Comparison of ENCODE assay signal across 20 cellular contexts in the genomic region with DNA sequence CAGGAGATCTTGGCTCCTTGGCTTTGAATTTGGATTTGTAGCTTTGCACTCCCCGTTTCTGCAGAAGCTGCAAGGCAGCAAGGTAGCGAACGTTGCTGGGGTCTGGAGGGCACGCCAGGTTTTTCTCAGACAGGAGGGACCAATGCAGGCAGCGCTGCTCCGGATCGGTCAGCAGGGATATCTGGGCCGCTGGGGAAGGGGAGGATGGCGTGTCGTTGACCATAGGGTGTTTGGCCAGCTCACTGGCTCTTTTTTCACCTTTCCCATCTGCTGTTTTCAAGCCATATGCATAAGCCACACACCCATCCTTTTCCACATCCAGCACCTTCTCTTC. TPM values are rescaled to one million over a fixed set of nuclear protein-coding genes. Genes with fewer than 3 reads are reported as not detected.
DNase-seq lines count a peak whose midpoint lies in the region; TF ChIP-seq lines count a peak whose summit lies in the region.
"Had no signal": no experiment of that assay in that cellular context is flagged by ENCODE, and none has a peak within 500 bp of the region (broad histone marks: within the 10 kb centered on the region; RNA-seq: fewer than 3 reads in every experiment).

No MANE protein-coding gene starts in this region.

- no CpG with 5 or more reads among the region's 10 CpGs for WGBS in H9 (ENCODE audit: extremely low coverage, insufficient read length, low lambda C conversion rate)
- 70 to 82% (median 76%) methylated on average over 10 of the region's 10 CpGs for WGBS in ovary, 3 donors

- no peaks in the 10 kb centered on the region; the same call in 1 of the 2 replicates for H3K27me3 Mint-ChIP-seq in H9 (ENCODE audit: low read depth)
- no peaks in the 10 kb centered on the region for H3K27me3 Mint-ChIP-seq in neural progenitor cell (ENCODE audit: insufficient read depth, low read depth)
- H3K27me3 Mint-ChIP-seq in activated T-helper 1 cell treated with anti-CD3 and anti-CD28 coated beads, Interleukin-12 subunit alpha, Interleukin-12 subunit beta, Interleukin-2, Interleukin-4 antibody, amounts not matched to agents 30 ng/mL and 10 ng/mL and 1 ng/mL, durations not matched to agents 14 hours and 24 hours and 36 hours (ENCODE audit: insufficient read depth), result no peaks in the 10 kb centered on the region
- H3K27me3 Mint-ChIP-seq: CD8-positive, alpha-beta memory T cell had no signal

- H3K9ac ChIP-seq in BLaER1 treated with 17β-estradiol and CSF1 and Interleukin-3, amounts not matched to agents 10 nM and 100 nM, result no peak overlapping the region
- no peak overlapping the region for H3K9ac ChIP-seq in H9 (ENCODE audit: extremely low read depth, insufficient read length, low read length)
- no peak overlapping the region for H3K9ac ChIP-seq in neural progenitor cell
- H3K9ac ChIP-seq: GM23248 had no signal

- peak overlapping the region in 9 of 11 experiments; percentile 33 to 76 (median 62); a peak in 17 of 22 replicates for H3K4me2 ChIP-seq in BLaER1 treated with 17β-estradiol and CSF1 and Interleukin-3, amounts not matched to agents 10 nM and 100 nM
- H3K4me2 ChIP-seq in H9 (ENCODE audit: insufficient read depth, insufficient read length, low read length), result no peak overlapping the region
- H3K4me2 ChIP-seq in neural progenitor cell, result no peak overlapping the region

- H3K27me3 ChIP-seq in BLaER1 treated with 17β-estradiol and CSF1 and Interleukin-3, amounts not matched to agents 10 nM and 100 nM, result no peaks in the 10 kb centered on the region
- H3K27me3 ChIP-seq in H9 (ENCODE audit: insufficient read depth, low read length) (no peaks in the 10 kb centered on the region), neural progenitor cell (no peaks in the 10 kb centered on the region), ovary (no peaks in the 10 kb centered on the region)

- TF ChIP-seq EP300 in ovary (IDR thresholded peaks at IDR 0.05), result no peak

- H3K23me2 ChIP-seq in H9 (ENCODE audit: insufficient read length, low read depth, low read length, poor library complexity, severe bottlenecking), result no peaks in the 10 kb centered on the region

- no peak for TF ChIP-seq POLR2A in ovary (IDR thresholded peaks at IDR 0.05)

- H2AK5ac ChIP-seq in H9 (ENCODE audit: insufficient read length, low read length), result no peak overlapping the region

- no peak overlapping the region for H3K4me3 ChIP-seq in BLaER1 treated with 17β-estradiol and CSF1 and Interleukin-3, amounts not matched to agents 10 nM and 100 nM
- H3K4me3 ChIP-seq in neural progenitor cell, result no peak overlapping the region
- no peak overlapping the region for H3K4me3 ChIP-seq in ovary
- H3K4me3 ChIP-seq: GM23248 had no signal

- no peak overlapping the region for H3K4ac ChIP-seq in H9 (ENCODE audit: low read depth, low read length)

- no peaks in the 10 kb centered on the region for H3K36me3 Mint-ChIP-seq in H9 (ENCODE audit: insufficient read depth in 1 of 3, low read depth in 3 of 3)
- peaks cover 4% of the 10 kb centered on the region for H3K36me3 Mint-ChIP-seq in neural progenitor cell
- no peaks in the 10 kb centered on the region for H3K36me3 Mint-ChIP-seq in activated T-helper 1 cell treated with anti-CD3 and anti-CD28 coated beads, Interleukin-12 subunit alpha, Interleukin-12 subunit beta, Interleukin-2, Interleukin-4 antibody, amounts not matched to agents 30 ng/mL and 10 ng/mL and 1 ng/mL, durations not matched to agents 14 hours and 24 hours and 36 hours (ENCODE audit: low read depth)
- H3K36me3 Mint-ChIP-seq: CD4-positive, CD25-positive, alpha-beta regulatory T cell; CD8-positive, alpha-beta memory T cell had no signal

- no peak overlapping the region for H3K23ac ChIP-seq in H9 (ENCODE audit: insufficient read length, low read depth, low read length)

- H3K18ac ChIP-seq in H9 (ENCODE audit: insufficient read length, low read depth, low read length), result no peak overlapping the region

- no peaks in the 10 kb centered on the region for H3K36me3 ChIP-seq in BLaER1 treated with 17β-estradiol and CSF1 and Interleukin-3, amounts not matched to agents 10 nM and 100 nM
- no peaks in the 10 kb centered on the region for H3K36me3 ChIP-seq in neural progenitor cell
- H3K36me3 ChIP-seq in ovary, result no peaks in the 10 kb centered on the region

- H4K5ac ChIP-seq in H9 (ENCODE audit: insufficient read length, low read depth, low read length), result no peak overlapping the region

- no peak overlapping the region for H3K27ac ChIP-seq in BLaER1 treated with 17β-estradiol and CSF1 and Interleukin-3, amounts not matched to agents 10 nM and 100 nM
- no peak overlapping the region for H3K27ac ChIP-seq in H9 (ENCODE audit: insufficient read length, low read depth, low read length)
- peak overlapping the region; percentile 17 for H3K27ac ChIP-seq in neural progenitor cell
- H3K27ac ChIP-seq in ovary, result no peak overlapping the region
- H3K27ac ChIP-seq: GM23248, HL-60 had no signal

- no peak for TF ChIP-seq CTCF in H9 (conservative IDR thresholded peaks at IDR 0.05)
- TF ChIP-seq CTCF in neural progenitor cell (IDR thresholded peaks at IDR 0.05), result no peak
- no peak for TF ChIP-seq CTCF in ovary (IDR thresholded peaks at IDR 0.05)

- peaks cover 0 to 26% (median 19%) of the 10 kb centered on the region in 10 experiments; a peak in 15 of 20 replicates for H3K4me1 ChIP-seq in BLaER1 treated with 17β-estradiol and CSF1 and Interleukin-3, amounts not matched to agents 10 nM and 100 nM
- H3K4me1 ChIP-seq in H9 (ENCODE audit: insufficient read depth, low read length), result no peaks in the 10 kb centered on the region; the same call in 1 of the 2 replicates
- H3K4me1 ChIP-seq in neural progenitor cell, result peaks cover 14% of the 10 kb centered on the region
- no peaks in the 10 kb centered on the region for H3K4me1 ChIP-seq in ovary (ENCODE audit: insufficient read depth)

- no peak overlapping the region for H2BK5ac ChIP-seq in H9 (ENCODE audit: insufficient read length, low read length)

- DNase-seq in H9, result no peak
- DNase-seq in cerebellum (ENCODE audit: low spot score), result peak; percentile 33
- DNase-seq in neural progenitor cell (ENCODE audit: low spot score), result no peak
- DNase-seq in ovary, result no peak
- DNase-seq in RKO (ENCODE audit: low spot score), result no peak
- no peak for DNase-seq in activated CD4-positive, CD25-positive, alpha-beta regulatory T cell (lab: John Stamatoyannopoulos, UW)
- DNase-seq in activated T-helper 1 cell treated with anti-CD3 and anti-CD28 coated beads, Interleukin-12 subunit alpha, Interleukin-12 subunit beta, Interleukin-2, Interleukin-4 antibody, amounts not matched to agents 30 ng/mL and 10 ng/mL and 1 ng/mL, durations not matched to agents 14 hours and 24 hours and 36 hours (ENCODE audit: low spot score), result no peak
- DNase-seq: 8988T; CD4-positive, CD25-positive, alpha-beta regulatory T cell; CD8-positive, alpha-beta memory T cell; COR-L47; DMS 273 treated with DMSO at 0.1 percent for 48 hours; DMS53; DND-41; EL; GM23248; HCEC 1CT had no signal

- no peak overlapping the region for H2BK120ac ChIP-seq in H9 (ENCODE audit: low read depth, low read length, poor library complexity, severe bottlenecking)

- H2BK15ac ChIP-seq in H9 (ENCODE audit: low read depth, low read length), result no peak overlapping the region

- no peak overlapping the region for H2BK12ac ChIP-seq in H9 (ENCODE audit: insufficient read length, low read depth, low read length)

- no peak overlapping the region for H3T11ph ChIP-seq in H9 (ENCODE audit: low read length)

- H2AFZ ChIP-seq in H9 (ENCODE audit: low read length), result no peak overlapping the region
- no peak overlapping the region for H2AFZ ChIP-seq in neural progenitor cell (replicated peaks)
- H2AFZ ChIP-seq: GM23248 had no signal

- H3K79me2 ChIP-seq in H9 (ENCODE audit: insufficient read depth, low read length) (no peaks in the 10 kb centered on the region), neural progenitor cell (ENCODE audit: low read depth) (no peaks in the 10 kb centered on the region)

- no peak overlapping the region for H3K56ac ChIP-seq in H9 (ENCODE audit: insufficient read length, low read depth, low read length)

- H4K20me1 ChIP-seq in BLaER1 treated with 17β-estradiol and CSF1 and Interleukin-3, amounts not matched to agents 10 nM and 100 nM, result no peaks in the 10 kb centered on the region
- no peaks in the 10 kb centered on the region for H4K20me1 ChIP-seq in H9 (ENCODE audit: control insufficient read depth, insufficient read depth, insufficient read length)
- H4K20me1 ChIP-seq in neural progenitor cell (ENCODE audit: low read depth), result no peaks in the 10 kb centered on the region

- H3K9me3 ChIP-seq in BLaER1 treated with 17β-estradiol and CSF1 and Interleukin-3, amounts not matched to agents 10 nM and 100 nM (replicated peaks in 1 of 11), result no peaks in the 10 kb centered on the region
- H3K9me3 ChIP-seq in H9 (ENCODE audit: control insufficient read depth, low read depth, low read length) (no peaks in the 10 kb centered on the region), neural progenitor cell (ENCODE audit: low read depth) (no peaks in the 10 kb centered on the region), ovary (no peaks in the 10 kb centered on the region)

- H3K27ac Mint-ChIP-seq in H9 (peak overlapping the region in 2 of 3 experiments; percentile 37 to 57; a peak in 2 of 7 replicates), neural progenitor cell (no peak overlapping the region)
- H3K27ac Mint-ChIP-seq in activated T-helper 1 cell treated with anti-CD3 and anti-CD28 coated beads, Interleukin-12 subunit alpha, Interleukin-12 subunit beta, Interleukin-2, Interleukin-4 antibody, amounts not matched to agents 30 ng/mL and 10 ng/mL and 1 ng/mL, durations not matched to agents 14 hours and 24 hours and 36 hours, result no peak overlapping the region
- H3K27ac Mint-ChIP-seq: CD4-positive, CD25-positive, alpha-beta regulatory T cell; CD8-positive, alpha-beta memory T cell had no signal

- peaks cover 12 to 19% of the 10 kb centered on the region in 2 experiments for H3K4me1 Mint-ChIP-seq in H9
- peaks cover 18% of the 10 kb centered on the region for H3K4me1 Mint-ChIP-seq in neural progenitor cell
- no peaks in the 10 kb centered on the region for H3K4me1 Mint-ChIP-seq in activated T-helper 1 cell treated with anti-CD3 and anti-CD28 coated beads, Interleukin-12 subunit alpha, Interleukin-12 subunit beta, Interleukin-2, Interleukin-4 antibody, amounts not matched to agents 30 ng/mL and 10 ng/mL and 1 ng/mL, durations not matched to agents 14 hours and 24 hours and 36 hours (ENCODE audit: low read depth)
- H3K4me1 Mint-ChIP-seq: CD8-positive, alpha-beta memory T cell had no signal

- no peak overlapping the region for H3K14ac ChIP-seq in H9 (ENCODE audit: insufficient read depth, low read length)

- H4K91ac ChIP-seq in H9 (ENCODE audit: insufficient read length, low read depth, low read length), result no peak overlapping the region

- H2BK20ac ChIP-seq in H9 (ENCODE audit: low read depth, low read length, poor library complexity, severe bottlenecking), result no peak overlapping the region

- no peaks in the 10 kb centered on the region for H3F3A ChIP-seq in neural progenitor cell (ENCODE audit: low read depth)

- intact Hi-C loops in ovary (cut with DNase I), result no loop called here
- intact Hi-C loops in activated T-helper 1 cell treated with anti-CD3 and anti-CD28 coated beads, Interleukin-12 subunit alpha, Interleukin-12 subunit beta, Interleukin-2, Interleukin-4 antibody, amounts not matched to agents 30 ng/mL and 10 ng/mL and 1 ng/mL, durations not matched to agents 14 hours and 24 hours and 36 hours (cut with micrococcal nuclease), result no loop called here

- H3K79me1 ChIP-seq in H9 (ENCODE audit: insufficient read depth, low read depth, low read length, poor library complexity, severe bottlenecking), result no peaks in the 10 kb centered on the region

- H3K9me3 Mint-ChIP-seq in H9, result no peaks in the 10 kb centered on the region
- H3K9me3 Mint-ChIP-seq in neural progenitor cell, result no peaks in the 10 kb centered on the region
- H3K9me3 Mint-ChIP-seq in activated T-helper 1 cell treated with anti-CD3 and anti-CD28 coated beads, Interleukin-12 subunit alpha, Interleukin-12 subunit beta, Interleukin-2, Interleukin-4 antibody, amounts not matched to agents 30 ng/mL and 10 ng/mL and 1 ng/mL, durations not matched to agents 14 hours and 24 hours and 36 hours, result no peaks in the 10 kb centered on the region
- H3K9me3 Mint-ChIP-seq: CD8-positive, alpha-beta memory T cell had no signal

- H3K4me3 Mint-ChIP-seq in H9 (no peak overlapping the region), neural progenitor cell (no peak overlapping the region)
- no peak overlapping the region for H3K4me3 Mint-ChIP-seq in activated T-helper 1 cell treated with anti-CD3 and anti-CD28 coated beads, Interleukin-12 subunit alpha, Interleukin-12 subunit beta, Interleukin-2, Interleukin-4 antibody, amounts not matched to agents 30 ng/mL and 10 ng/mL and 1 ng/mL, durations not matched to agents 14 hours and 24 hours and 36 hours
- H3K4me3 Mint-ChIP-seq: CD4-positive, CD25-positive, alpha-beta regulatory T cell; CD8-positive, alpha-beta memory T cell had no signal

- no peak overlapping the region for H4K8ac ChIP-seq in H9 (replicated peaks; ENCODE audit: insufficient read length, low read depth, low read length)

RNA-seq across cellular contexts. Expression of a gene that starts 15.8 kb away (rescaled TPM):
- 0.86 and 2.0 TPM in 2 replicates for total RNA-seq in H9 (2021)
- 2.0 TPM for total RNA-seq in cerebellum
- 1.7 and 2.5 TPM in 2 replicates for total RNA-seq in neural progenitor cell (ENCODE audit: low replicate concordance)
- total RNA-seq in ovary, result 1 to 10 TPM in 4 of 7 donors, under 1 TPM in 2, not detected in 1; 0.36 to 3.8 (median 1.1) TPM
- polyA plus RNA-seq in ovary, result under 1 TPM; 0.37 to 0.44 TPM
- 0.32 and 0.41 TPM in 2 replicates for total RNA-seq in activated T-helper 1 cell treated with anti-CD3 and anti-CD28 coated beads, Interleukin-12 subunit alpha, Interleukin-12 subunit beta, Interleukin-2, Interleukin-4 antibody, amounts not matched to agents 30 ng/mL and 10 ng/mL and 1 ng/mL, durations not matched to agents 14 hours and 24 hours and 36 hours
- total RNA-seq: CD4-positive, CD25-positive, alpha-beta regulatory T cell; HT1080 had no signal

RNA-seq across cellular contexts. Expression of a gene that starts 25.6 kb away (rescaled TPM):
- total RNA-seq in H9 (2021), result 56.5 and 66.6 TPM in 2 replicates
- total RNA-seq in cerebellum, result 47.4 TPM
- 73.5 and 95.0 TPM in 2 replicates for total RNA-seq in neural progenitor cell (ENCODE audit: low replicate concordance)
- 10 to 100 TPM; 19.2 to 35.0 (median 33.8) TPM for total RNA-seq in ovary
- 10 to 100 TPM; 15.6 to 39.5 TPM for polyA plus RNA-seq in ovary
- 31.2 and 32.3 TPM in 2 replicates for total RNA-seq in activated T-helper 1 cell treated with anti-CD3 and anti-CD28 coated beads, Interleukin-12 subunit alpha, Interleukin-12 subunit beta, Interleukin-2, Interleukin-4 antibody, amounts not matched to agents 30 ng/mL and 10 ng/mL and 1 ng/mL, durations not matched to agents 14 hours and 24 hours and 36 hours

RNA-seq across cellular contexts. Expression of a gene that starts 34.9 kb away (rescaled TPM):
- total RNA-seq in H9 (2021) (85.9 and 87.4 TPM in 2 replicates), cerebellum (23.2 TPM), neural progenitor cell (ENCODE audit: low replicate concordance) (126 and 235 TPM in 2 replicates), ovary (10 to 100 TPM; 13.7 to 45.0 (median 26.2) TPM)
- 10 to 100 TPM; 24.6 to 38.6 TPM for polyA plus RNA-seq in ovary
- 16.5 and 19.1 TPM in 2 replicates for total RNA-seq in activated T-helper 1 cell treated with anti-CD3 and anti-CD28 coated beads, Interleukin-12 subunit alpha, Interleukin-12 subunit beta, Interleukin-2, Interleukin-4 antibody, amounts not matched to agents 30 ng/mL and 10 ng/mL and 1 ng/mL, durations not matched to agents 14 hours and 24 hours and 36 hours

RNA-seq across cellular contexts. Expression of a gene that starts 54.3 kb away (rescaled TPM):
- total RNA-seq in H9 (2021) (78.6 and 83.2 TPM in 2 replicates), cerebellum (14.2 TPM), neural progenitor cell (ENCODE audit: low replicate concordance) (76.8 and 111 TPM in 2 replicates), ovary (1 to 10 TPM; 1.4 to 4.0 (median 2.8) TPM)
- polyA plus RNA-seq in ovary, result 1 to 10 TPM; 2.0 to 8.2 TPM
- total RNA-seq in activated T-helper 1 cell treated with anti-CD3 and anti-CD28 coated beads, Interleukin-12 subunit alpha, Interleukin-12 subunit beta, Interleukin-2, Interleukin-4 antibody, amounts not matched to agents 30 ng/mL and 10 ng/mL and 1 ng/mL, durations not matched to agents 14 hours and 24 hours and 36 hours, result 65.6 and 67.8 TPM in 2 replicates

RNA-seq across cellular contexts. Expression of a gene that starts 54.6 kb away (rescaled TPM):
- total RNA-seq in H9 (2021) (64.2 and 65.7 TPM in 2 replicates), cerebellum (39.0 TPM), neural progenitor cell (ENCODE audit: low replicate concordance) (70.5 and 138 TPM in 2 replicates), ovary (10 to 100 TPM; 19.1 to 41.1 (median 25.9) TPM)
- 10 to 100 TPM; 24.3 to 39.6 TPM for polyA plus RNA-seq in ovary
- 141 and 156 TPM in 2 replicates for total RNA-seq in activated T-helper 1 cell treated with anti-CD3 and anti-CD28 coated beads, Interleukin-12 subunit alpha, Interleukin-12 subunit beta, Interleukin-2, Interleukin-4 antibody, amounts not matched to agents 30 ng/mL and 10 ng/mL and 1 ng/mL, durations not matched to agents 14 hours and 24 hours and 36 hours

Comparison
In these comparisons a context has a peak if more than half of its experiments do, and no peak if none do; other contexts are left out.
1. H3K4me2 ChIP-seq: peak in BLaER1 treated with 17β-estradiol and CSF1 and Interleukin-3, amounts not matched to agents 10 nM and 100 nM (9 of 11); none in H9 (single experiment) and neural progenitor cell (single experiment).
2. H3K27ac Mint-ChIP-seq: peak in H9 (2 of 3); none in neural progenitor cell (single experiment) and activated T-helper 1 cell treated with anti-CD3 and anti-CD28 coated beads, Interleukin-12 subunit alpha, Interleukin-12 subunit beta, Interleukin-2, Interleukin-4 antibody, amounts not matched to agents 30 ng/mL and 10 ng/mL and 1 ng/mL, durations not matched to agents 14 hours and 24 hours and 36 hours (single experiment).